ENCODE assay signal across 23 cellular contexts in genomic region chr2:215140166-215140707, GRCh38. TPM values are rescaled to one million over a fixed set of nuclear protein-coding genes. Genes with fewer than 3 reads are reported as not detected.
"Had no signal": no experiment of that assay in that cellular context is flagged by ENCODE, and none has a peak within 500 bp of the region (broad histone marks: within the 10 kb centered on the region; RNA-seq: fewer than 3 reads in every experiment).

No MANE protein-coding gene starts in this region.

- H3K4me1 ChIP-seq: ascending aorta, left ventricle myocardium inferior had no signal

- H3K27ac Mint-ChIP-seq: activated T-cell treated with anti-CD3 and anti-CD28 coated beads, Interleukin-2, amount 50 U/mL, for 72 hours; nephron progenitor cell; T-helper 1 cell treated with Interleukin-12 subunit alpha and Interleukin-12 subunit beta and Interleukin-4 antibody, amounts not matched to agents 30 μg/mL and 1 μg/mL, for 36 hours had no signal

- H3K4me3 ChIP-seq: ascending aorta, esophagus squamous epithelium, left ventricle myocardium inferior, tibial artery had no signal

- H3K9me3 ChIP-seq: ascending aorta, esophagus squamous epithelium, left ventricle myocardium inferior, tibial artery had no signal

- H3K4me3 Mint-ChIP-seq: activated T-cell treated with anti-CD3 and anti-CD28 coated beads, Interleukin-2, amount 50 U/mL, for 72 hours; nephron progenitor cell; T-helper 1 cell treated with Interleukin-12 subunit alpha and Interleukin-12 subunit beta and Interleukin-4 antibody, amounts not matched to agents 30 μg/mL and 1 μg/mL, for 36 hours had no signal

- H3K27me3 ChIP-seq: ascending aorta, esophagus squamous epithelium, tibial artery had no signal

- H3K36me3 ChIP-seq: ascending aorta, esophagus squamous epithelium, left ventricle myocardium inferior, tibial artery had no signal

- FAIRE-seq: kidney had no signal

- DNase-seq: activated CD4-positive, alpha-beta T cell treated with anti-CD3 and anti-CD28 coated beads for 1 hour; activated CD4-positive, alpha-beta T cell treated with anti-CD3 and anti-CD28 coated beads, Interleukin-2, amount 50 U/mL, for 4 hours; activated effector memory CD4-positive, alpha-beta T cell treated with anti-CD3 and anti-CD28 coated beads, Interleukin-2, amount 50 U/mL, for 16 hours; activated naive CD4-positive, alpha-beta T cell treated with anti-CD3 and anti-CD28 coated beads, Interleukin-2, amount 50 U/mL, for 16 hours; activated T-cell treated with anti-CD3 and anti-CD28 coated beads, Interleukin-2, amount 50 U/mL, for 72 hours; cerebellar nuclear complex; effector CD4-positive, alpha-beta T cell; esophagus squamous epithelium; glutamatergic neuron; kidney; left ventricle myocardium inferior; nephron progenitor cell; nucleus accumbens; retina; stimulated activated CD4-positive, alpha-beta T cell treated with anti-CD3 and anti-CD28 coated beads, Interleukin-12 subunit alpha, Interleukin-12 subunit beta, amount 100 ng/mL, for 4 hours; stimulated activated CD4-positive, alpha-beta T cell treated with anti-CD3 and anti-CD28 coated beads, Interleukin-1b, Interleukin-23, amount 100 ng/mL, for 48 hours; stimulated activated CD8-positive, alpha-beta memory T cell treated with anti-CD3 and anti-CD28 coated beads, Interleukin-4, amount 100 ng/mL, for 48 hours; stimulated activated naive CD4-positive, alpha-beta T cell; tibial artery had no signal

- H3K9me3 Mint-ChIP-seq: nephron progenitor cell; T-helper 1 cell treated with Interleukin-12 subunit alpha and Interleukin-12 subunit beta and Interleukin-4 antibody, amounts not matched to agents 30 μg/mL and 1 μg/mL, for 36 hours had no signal

- H3K27ac ChIP-seq: ascending aorta, esophagus squamous epithelium, left ventricle myocardium inferior, tibial artery had no signal

RNA-seq across cellular contexts. Expression of gene ABCA12, which starts 1.8 kb away (rescaled TPM):
- total RNA-seq: activated CD8-positive, alpha-beta memory T cell treated with anti-CD3 and anti-CD28 coated beads for 36 hours; ascending aorta had no signal
- polyA plus RNA-seq: adipose tissue had no signal
